20 cellular contexts compared by ENCODE assay signal in genomic region chr2:240573516-240574385, GRCh38. TPM values are rescaled to one million over a fixed set of nuclear protein-coding genes. Genes with fewer than 3 reads are reported as not detected.
A peak's percentile ranks its signal among the peaks of the same experiment; 100 is the strongest.
DNase-seq lines count a peak whose midpoint lies in the region; ATAC-seq and TF ChIP-seq lines count a peak whose summit lies in the region.
"Had no signal": no experiment of that assay in that cellular context is flagged by ENCODE, and none has a peak within 500 bp of the region (broad histone marks: within the 10 kb centered on the region; RNA-seq: fewer than 3 reads in every experiment).

No MANE protein-coding gene starts in this region.

- H3K36me3 ChIP-seq in BE2C (peaks cover 23% of the 10 kb centered on the region), lower lobe of right lung (peaks cover 65% of the 10 kb centered on the region)

- H3K27ac ChIP-seq in dorsolateral prefrontal cortex = peak overlapping the region in 6 of 59 donors; percentile 4 to 40 (median 24)
- no peak overlapping the region for H3K27ac ChIP-seq in lower lobe of right lung
- H3K27ac ChIP-seq: A549, cardiac muscle cell, neutrophil had no signal

- no peaks in the 10 kb centered on the region for H3K9me3 ChIP-seq in BE2C
- H3K9me3 ChIP-seq in lower lobe of right lung = no peaks in the 10 kb centered on the region
- H3K9me3 ChIP-seq: A549, neutrophil had no signal

- H3K27me3 ChIP-seq in BE2C (no peaks in the 10 kb centered on the region), dorsolateral prefrontal cortex (no peaks in the 10 kb centered on the region), lower lobe of right lung (ENCODE audit: low read depth) (no peaks in the 10 kb centered on the region)
- H3K27me3 ChIP-seq: cardiac muscle cell, neutrophil had no signal

- intact Hi-C loops in dorsolateral prefrontal cortex (cut with DNase I) = no loop called here
- intact Hi-C loops in lower lobe of right lung (cut with DNase I) = no loop called here

- DNase-seq in BE2C = peak; percentile 7
- DNase-seq in dorsolateral prefrontal cortex = peak in 6 of 10 donors; percentile 18 to 46 (median 32)
- peak; percentile 41 for DNase-seq in lower lobe of right lung
- no peak for DNase-seq in cerebellum (ENCODE audit: low spot score)
- no peak for DNase-seq in activated CD4-positive, alpha-beta T cell treated with anti-CD3 and anti-CD28 coated beads for 48 hours
- DNase-seq in NK-92 (lab: John Stamatoyannopoulos, UW; ENCODE audit: unreplicated experiment) = no peak
- DNase-seq: activated CD4-positive, alpha-beta T cell treated with anti-CD3 and anti-CD28 coated beads, Interleukin-2, amount 50 U/mL, for 4 hours; NCI-H1092 treated with DMSO at 0.1 percent for 48 hours; NCI-H2029; NCI-H2227 treated with DMSO at 0.1 percent for 48 hours; NCI-H69; RPMI8226; stimulated activated CD4-positive, alpha-beta T cell treated with anti-CD3 and anti-CD28 coated beads, Interleukin-4, amount 100 ng/mL, for 24 hours; stimulated activated naive CD4-positive, alpha-beta T cell had no signal

- TF ChIP-seq CTCF in BE2C (IDR thresholded peaks at IDR 0.05; ENCODE audit: low read depth, low read length) (no peak), dorsolateral prefrontal cortex (IDR thresholded peaks at IDR 0.05 in 54 of 56, conservative IDR thresholded peaks at IDR 0.05 in 2 of 56; ENCODE audit: low read depth in 1 of 56, partially characterized antibody in 56 of 56) (no peak), lower lobe of right lung (IDR thresholded peaks at IDR 0.05) (no peak)

- no peak overlapping the region for H3K4me3 ChIP-seq in BE2C (ENCODE audit: low read depth, low read length)
- H3K4me3 ChIP-seq in dorsolateral prefrontal cortex = no peak overlapping the region
- no peak overlapping the region for H3K4me3 ChIP-seq in lower lobe of right lung
- H3K4me3 ChIP-seq: A549, cardiac muscle cell had no signal

- H3K4me1 ChIP-seq in BE2C (peaks cover 3% of the 10 kb centered on the region; the same call in 1 of the 2 replicates), lower lobe of right lung (peaks cover 31% of the 10 kb centered on the region)

- ATAC-seq in lower lobe of right lung = no peak
- ATAC-seq: A549; activated T-helper 17 cell treated with anti-CD3 and anti-CD28 coated beads, Interleukin-2, amount 50 U/mL, for 72 hours; WTC11 had no signal

RNA-seq across cellular contexts. Expression of gene RNPEPL1, which starts 5.5 kb away (rescaled TPM):
- polyA plus RNA-seq in BE2C (2012; ENCODE audit: insufficient read depth, insufficient read length, low read depth) = 44.6 TPM
- total RNA-seq in dorsolateral prefrontal cortex (10 to 100 TPM; 16.7 to 49.1 (median 26.4) TPM), lower lobe of right lung (102 TPM), cerebellum (5.4 TPM)

RNA-seq across cellular contexts. Expression of gene CAPN10, which starts 12.8 kb away (rescaled TPM):
- 80.2 TPM for polyA plus RNA-seq in BE2C (2012; ENCODE audit: insufficient read depth, insufficient read length, low read depth)
- total RNA-seq in dorsolateral prefrontal cortex (10 to 100 TPM; 25.6 to 70.0 (median 40.7) TPM), lower lobe of right lung (37.2 TPM), cerebellum (31.2 TPM)

RNA-seq across cellular contexts. Expression of gene DUSP28, which starts 13.6 kb away (rescaled TPM):
- polyA plus RNA-seq in BE2C (2012; ENCODE audit: insufficient read depth, insufficient read length, low read depth) = 14.7 TPM
- total RNA-seq in dorsolateral prefrontal cortex (10 to 100 TPM in 56 of 120 experiments, 1 to 10 TPM in 64; 5.5 to 19.0 (median 9.5) TPM), lower lobe of right lung (5.7 TPM), cerebellum (3.1 TPM)

RNA-seq across cellular contexts. Expression of gene ANKMY1, which starts 16.0 kb away (rescaled TPM):
- 4.5 TPM for polyA plus RNA-seq in BE2C (2012; ENCODE audit: insufficient read depth, insufficient read length, low read depth)
- total RNA-seq in dorsolateral prefrontal cortex (10 to 100 TPM; 14.0 to 42.7 (median 25.5) TPM), lower lobe of right lung (29.3 TPM), cerebellum (13.2 TPM)

RNA-seq across cellular contexts. Expression of gene GPR35, which starts 51.5 kb away (rescaled TPM):
- polyA plus RNA-seq in BE2C (2012; ENCODE audit: insufficient read depth, insufficient read length, low read depth) = 0.43 TPM
- total RNA-seq in dorsolateral prefrontal cortex = 10 to 100 TPM in 4 of 120 experiments, 1 to 10 TPM in 116; 1.7 to 14.3 (median 4.9) TPM
- 4.7 TPM for total RNA-seq in lower lobe of right lung
- total RNA-seq in cerebellum = 2.4 TPM
- polyA plus RNA-seq: IgD-negative memory B cell had no signal

Comparison
In these comparisons a context has a peak if more than half of its experiments do, and no peak if none do; other contexts are left out.
1. DNase-seq: peak in BE2C (single experiment), dorsolateral prefrontal cortex (6 of 10) and lower lobe of right lung (single experiment); none in cerebellum (single experiment), activated CD4-positive, alpha-beta T cell treated with anti-CD3 and anti-CD28 coated beads for 48 hours (single experiment) and NK-92 (single experiment).